23 cellular contexts compared by ENCODE assay signal in the genomic region with DNA sequence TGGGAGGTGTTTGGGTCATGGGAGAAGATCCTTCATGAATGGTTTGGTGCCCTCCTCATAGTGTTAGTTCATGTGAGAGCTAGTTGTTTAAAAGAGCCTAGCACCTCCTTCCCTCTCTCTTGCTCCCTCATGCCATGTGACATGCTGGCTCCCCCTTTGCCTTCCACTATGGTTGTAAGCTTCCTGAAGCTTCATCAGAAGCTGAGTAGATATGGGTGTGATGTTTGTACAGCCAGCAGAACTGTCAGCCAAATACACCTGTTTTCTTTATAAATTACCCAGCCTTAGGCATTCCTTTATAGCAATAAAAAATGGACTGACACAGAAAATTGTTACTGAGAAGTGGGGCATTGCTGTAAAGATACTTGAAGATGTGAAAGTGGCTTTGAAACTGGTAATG.
A peak's percentile ranks its signal among the peaks of the same experiment; 100 is the strongest.
DNase-seq lines count a peak whose midpoint lies in the region; ATAC-seq, FAIRE-seq and TF ChIP-seq lines count a peak whose summit lies in the region.
"Had no signal": no experiment of that assay in that cellular context is flagged by ENCODE, and none has a peak within 500 bp of the region (broad histone marks: within the 10 kb centered on the region; RNA-seq: fewer than 3 reads in every experiment).

No MANE protein-coding gene starts in this region.

- intact Hi-C loops in HepG2 (cut with micrococcal nuclease; ENCODE audit: unreplicated experiment), result loop anchor here (10.0 kb wide), 1 partner anchor 734 kb away; the partner anchor contains the start of gene FLRT3
- intact Hi-C loops in right lobe of liver (cut with DNase I), result no loop called here

- no peaks in the 10 kb centered on the region for H3K79me2 ChIP-seq in HepG2 (ENCODE audit: insufficient read depth, low read length)
- H3K79me2 ChIP-seq in keratinocyte (ENCODE audit: control insufficient read depth, insufficient read depth, low read length), result no peaks in the 10 kb centered on the region

- H3K36me3 ChIP-seq in HepG2 (replicated peaks in 1 of 2; ENCODE audit: control insufficient read depth in 1 of 2, insufficient read depth in 2 of 2, low read length in 2 of 2), result no peaks in the 10 kb centered on the region
- no peaks in the 10 kb centered on the region for H3K36me3 ChIP-seq in right lobe of liver
- no peaks in the 10 kb centered on the region for H3K36me3 ChIP-seq in keratinocyte (ENCODE audit: control insufficient read depth in 2 of 2, extremely low read depth in 1 of 2, insufficient read depth in 2 of 2, low read length in 2 of 2)
- H3K36me3 ChIP-seq: BLaER1, HAP-1 had no signal

- H3K27ac ChIP-seq in HepG2 (ENCODE audit: extremely low read length, insufficient read depth, low read length), result no peak overlapping the region
- no peak overlapping the region for H3K27ac ChIP-seq in right lobe of liver
- H3K27ac ChIP-seq in keratinocyte (ENCODE audit: control insufficient read depth, insufficient read depth, low read length), result no peak overlapping the region
- H3K27ac ChIP-seq: 22Rv1, BLaER1, C4-2B had no signal

- H3K36me3 Mint-ChIP-seq in type B pancreatic cell, result peaks cover 11% of the 10 kb centered on the region
- H3K36me3 Mint-ChIP-seq: CD4-positive, CD25-positive, alpha-beta regulatory T cell; CD8-positive, alpha-beta memory T cell had no signal

- no TSS peak for BruUV-seq in HepG2 (replicated peaks; lab: Mats Ljungman, UMichigan)

- H3K4me1 Mint-ChIP-seq in type B pancreatic cell (ENCODE audit: unreplicated experiment), result peaks cover 35% of the 10 kb centered on the region
- H3K4me1 Mint-ChIP-seq: B cell; CD4-positive, CD25-positive, alpha-beta regulatory T cell; CD8-positive, alpha-beta memory T cell had no signal

- FAIRE-seq in HepG2 (lab: Jason Lieb, UNC) (no peak), keratinocyte (lab: Jason Lieb, UNC) (peak; percentile 9)
- FAIRE-seq: A204.1, D721Med, GM12891, GM18507, H54 had no signal

- dilution Hi-C loops in keratinocyte (cut with MboI; ENCODE audit: extremely low pct_ligation_motif_present, low sequenced_read_pairs), result no loop called here

- TF ChIP-seq POLR2A in HepG2 (IDR thresholded peaks at IDR 0.05; ENCODE audit: insufficient read depth in 1 of 2, low read depth in 2 of 2, low read length in 2 of 2) (no peak), right lobe of liver (IDR thresholded peaks at IDR 0.05) (no peak)

- H3K4me2 ChIP-seq in HepG2 (ENCODE audit: low read depth, low read length), result no peak overlapping the region
- no peak overlapping the region for H3K4me2 ChIP-seq in keratinocyte (ENCODE audit: control insufficient read depth, extremely low read depth, insufficient read depth, low read depth, low read length)
- H3K4me2 ChIP-seq: BLaER1, GM23338 had no signal

- CTCF ChIA-PET in HepG2 (lab: Yijun Ruan, JAX; ENCODE audit: low intra/inter-chr PET ratio, low total read pairs), result no interaction called here

- H3K9ac ChIP-seq in HepG2 (ENCODE audit: insufficient read depth, low read depth, low read length) (no peak overlapping the region), keratinocyte (ENCODE audit: control insufficient read depth, extremely low read depth, insufficient read depth, low read length) (no peak overlapping the region)
- H3K9ac ChIP-seq: BLaER1 had no signal

- ATAC-seq in HepG2 (no peak), right lobe of liver (no peak)

- in situ Hi-C loops in HepG2 (cut with HindIII; ENCODE audit: extremely low pct_ligation_motif_present, low pct_unique_long_range_greater_than_20kb), result no loop called here

- H3K27me3 ChIP-seq in HepG2 (ENCODE audit: control insufficient read depth in 1 of 2, insufficient read depth in 2 of 2, low read length in 2 of 2) (no peaks in the 10 kb centered on the region), right lobe of liver (no peaks in the 10 kb centered on the region), keratinocyte (ENCODE audit: control insufficient read depth, extremely low read depth, insufficient read depth, low read length) (no peaks in the 10 kb centered on the region)
- H3K27me3 ChIP-seq: BLaER1 had no signal

- H3K4me1 ChIP-seq in HepG2 (ENCODE audit: insufficient read depth, low read length), result peaks cover under 1% of the 10 kb centered on the region; the same call in 1 of the 2 replicates
- H3K4me1 ChIP-seq in right lobe of liver, result no peaks in the 10 kb centered on the region
- H3K4me1 ChIP-seq in keratinocyte (ENCODE audit: control insufficient read depth, extremely low read depth, insufficient read depth, low read length), result no peaks in the 10 kb centered on the region
- H3K4me1 ChIP-seq: BLaER1, HAP-1 had no signal

- H2AFZ ChIP-seq in HepG2 (ENCODE audit: low read length), result no peak overlapping the region
- no peak overlapping the region for H2AFZ ChIP-seq in keratinocyte (ENCODE audit: control insufficient read depth, low read length)
- H2AFZ ChIP-seq: GM23338 had no signal

- peak overlapping the region; percentile 24 for H3K4me3 Mint-ChIP-seq in type B pancreatic cell
- H3K4me3 Mint-ChIP-seq: B cell; CD4-positive, CD25-positive, alpha-beta regulatory T cell; CD8-positive, alpha-beta memory T cell; GM23338; HFFc6 had no signal

- peaks cover 15% of the 10 kb centered on the region for H3K9me3 Mint-ChIP-seq in type B pancreatic cell

- TF ChIP-seq RAD21 in HepG2 (CRISPR knock-in tag; IDR thresholded peaks at IDR 0.05), result no peak

- H3K4me3 ChIP-seq in HepG2 (replicated peaks in 1 of 3; ENCODE audit: insufficient read depth in 1 of 3, low read depth in 2 of 3, low read length in 3 of 3) (no peak overlapping the region), right lobe of liver (no peak overlapping the region), keratinocyte (ENCODE audit: control insufficient read depth in 2 of 3, extremely low read depth in 1 of 3, insufficient read depth in 2 of 3, low read depth in 1 of 3, low read length in 3 of 3) (no peak overlapping the region)
- H3K4me3 ChIP-seq: BLaER1, GM23338, HAP-1 had no signal

- DNase-seq in HepG2 (ENCODE audit: low spot score) (no peak), right lobe of liver (no peak), keratinocyte (ENCODE audit: low read depth, low spot score) (no peak), type B pancreatic cell (ENCODE audit: extremely low spot score, unreplicated experiment) (no peak), dedifferentiated amniotic fluid mesenchymal stem cell (ENCODE audit: extremely low spot score) (no peak), mesenteric fat pad (ENCODE audit: low spot score) (no peak)
- DNase-seq: CD4-positive, CD25-positive, alpha-beta regulatory T cell; CD8-positive, alpha-beta memory T cell; DMS 273 treated with DMSO at 0.1 percent for 48 hours; DMS79; GF-D8; HFFc6 had no signal

- TF ChIP-seq EP300 in HepG2 (IDR thresholded peaks at IDR 0.05; ENCODE audit: low read depth in 2 of 2, low read length in 2 of 2), result no peak
- no peak for TF ChIP-seq EP300 in HepG2 (CRISPR knock-in tag; IDR thresholded peaks at IDR 0.05; ENCODE audit: borderline replicate concordance)

- peak overlapping the region; percentile 4 for H3K27ac Mint-ChIP-seq in type B pancreatic cell
- H3K27ac Mint-ChIP-seq: B cell; CD8-positive, alpha-beta memory T cell; GM23338; HFFc6 had no signal

- H3K9me3 ChIP-seq in HepG2 (ENCODE audit: low read length) (no peaks in the 10 kb centered on the region), right lobe of liver (no peaks in the 10 kb centered on the region), keratinocyte (ENCODE audit: control insufficient read depth, low read depth, low read length) (no peaks in the 10 kb centered on the region)
- H3K9me3 ChIP-seq: BLaER1, HAP-1 had no signal

- H3K27me3 Mint-ChIP-seq in type B pancreatic cell, result no peaks in the 10 kb centered on the region
- H3K27me3 Mint-ChIP-seq: CD4-positive, CD25-positive, alpha-beta regulatory T cell; CD8-positive, alpha-beta memory T cell had no signal

- H4K20me1 ChIP-seq in HepG2 (ENCODE audit: insufficient read depth, low read length) (no peaks in the 10 kb centered on the region), keratinocyte (ENCODE audit: control insufficient read depth, extremely low read depth, insufficient read depth, low read length) (no peaks in the 10 kb centered on the region)
- H4K20me1 ChIP-seq: BLaER1 had no signal

- TF ChIP-seq CTCF in HepG2 (CRISPR knock-in tag; IDR thresholded peaks at IDR 0.05) (no peak), right lobe of liver (IDR thresholded peaks at IDR 0.05) (no peak), keratinocyte (optimal IDR thresholded peaks at IDR 0.05 in 1 of 3, IDR thresholded peaks at IDR 0.05 in 1 of 3, conservative IDR thresholded peaks at IDR 0.05 in 1 of 3; ENCODE audit: extremely low read depth in 1 of 3, insufficient read depth in 2 of 3, low read length in 3 of 3) (no peak), type B pancreatic cell (conservative IDR thresholded peaks at IDR 0.05) (no peak)

- no peaks in the 10 kb centered on the region for H3K9me1 ChIP-seq in keratinocyte (ENCODE audit: control insufficient read depth, extremely low read depth, insufficient read depth, low read length)

- POLR2A ChIA-PET in HepG2 (lab: Yijun Ruan, JAX), result no interaction called here

TF ChIP-seq in HepG2, 621 proteins besides CTCF, POLR2A, EP300 and RAD21:
- TF ChIP-seq SP5 (CRISPR knock-in tag; IDR thresholded peaks at IDR 0.05; ENCODE audit: borderline replicate concordance, low read depth), result 0 out of 2 replicates have a peak, but pooled peaks have one; percentile 5
- no peak for TF ChIP-seq ZNF589 (CRISPR knock-in tag; conservative IDR thresholded peaks at IDR 0.05)
